ENCODE assay signal across 8 cellular contexts in genomic region chr2:171687287-171688128, GRCh38. TPM values are rescaled to one million over a fixed set of nuclear protein-coding genes. Genes with fewer than 3 reads are reported as not detected.
DNase-seq lines count a peak whose midpoint lies in the region; FAIRE-seq and TF ChIP-seq lines count a peak whose summit lies in the region.

Gene DYNC1I2, plus strand, starts transcription at chr2:171687469. Its CDS starts 2,687 bp downstream, at chr2:171690156.

- H3K27ac ChIP-seq in H9 (ENCODE audit: insufficient read length, low read depth, low read length) (no peak within 1 kb of the TSS), MM.1S (ENCODE audit: low read length) (peak within 1 kb of the TSS; percentile 12; the same call in 1 of the 2 replicates), SJCRH30 (peak within 1 kb of the TSS; percentile 91), stomach smooth muscle (ENCODE audit: low read length) (peak within 1 kb of the TSS; percentile 72)

- H3K4me3 ChIP-seq in MM.1S (ENCODE audit: low read length) (peak within 1 kb of the TSS; percentile 66), SJCRH30 (peak within 1 kb of the TSS; percentile 86), foreskin fibroblast (ENCODE audit: low read depth in 1 of 2, low read length in 2 of 2) (peak within 1 kb of the TSS; percentile 81 to 92), stomach smooth muscle (ENCODE audit: low read length in 2 of 2) (peak within 1 kb of the TSS; percentile 89 to 100)

- no peak within 1 kb of the TSS for H2BK12ac ChIP-seq in H9 (ENCODE audit: insufficient read length, low read depth, low read length)

- no peak within 1 kb of the TSS for H2AK5ac ChIP-seq in H9 (ENCODE audit: insufficient read length, low read length)

- no peaks in the 10 kb centered on the region for H3K27me3 Mint-ChIP-seq in H9 (ENCODE audit: low read depth)
- H3K27me3 Mint-ChIP-seq in neural crest cell (ENCODE audit: low read depth), result peaks cover 10% of the 10 kb centered on the region

- H4K5ac ChIP-seq in H9 (ENCODE audit: insufficient read length, low read depth, low read length), result no peak within 1 kb of the TSS

- no peak within 1 kb of the TSS for H4K8ac ChIP-seq in H9 (replicated peaks; ENCODE audit: insufficient read length, low read depth, low read length)

- no peaks in the 10 kb centered on the region for H3F3A ChIP-seq in MM.1S (ENCODE audit: insufficient read depth, low read length)

- H2AFZ ChIP-seq in H9 (ENCODE audit: low read length) (peak within 1 kb of the TSS; percentile 22), MM.1S (ENCODE audit: low read length) (peak within 1 kb of the TSS; percentile 85)

- peaks cover 5% of the 10 kb centered on the region; the same call in 1 of the 2 replicates for H3K79me2 ChIP-seq in H9 (ENCODE audit: insufficient read depth, low read length)
- peaks cover 36% of the 10 kb centered on the region for H3K79me2 ChIP-seq in MM.1S (ENCODE audit: low read length)

- no peaks in the 10 kb centered on the region for H3K79me1 ChIP-seq in H9 (ENCODE audit: insufficient read depth, low read depth, low read length, poor library complexity, severe bottlenecking)

- no peaks in the 10 kb centered on the region for H4K20me1 ChIP-seq in H9 (ENCODE audit: control insufficient read depth, insufficient read depth, insufficient read length)
- no peaks in the 10 kb centered on the region for H4K20me1 ChIP-seq in MM.1S (ENCODE audit: insufficient read depth, low read length)

- peak within 1 kb of the TSS; percentile 6 for H3K18ac ChIP-seq in H9 (ENCODE audit: insufficient read length, low read depth, low read length)

- no peak within 1 kb of the TSS; the same call in 1 of the 2 replicates for H3K14ac ChIP-seq in H9 (ENCODE audit: insufficient read depth, low read length)

- no peak within 1 kb of the TSS for H2BK5ac ChIP-seq in H9 (ENCODE audit: insufficient read length, low read length)

- TF ChIP-seq CTCF in H9 (conservative IDR thresholded peaks at IDR 0.05) (no peak), MM.1S (IDR thresholded peaks at IDR 0.05; ENCODE audit: low read length) (no peak), foreskin fibroblast (IDR thresholded peaks at IDR 0.05; ENCODE audit: low read depth, low read length) (no peak), neural crest cell (conservative IDR thresholded peaks at IDR 0.05) (no peak)

- H3K4me1 ChIP-seq in H9 (ENCODE audit: insufficient read depth, low read length), result no peaks in the 10 kb centered on the region
- H3K4me1 ChIP-seq in MM.1S (ENCODE audit: low read length), result peaks cover 8% of the 10 kb centered on the region
- H3K4me1 ChIP-seq in SJCRH30, result no peaks in the 10 kb centered on the region
- no peaks in the 10 kb centered on the region for H3K4me1 ChIP-seq in stomach smooth muscle (ENCODE audit: control insufficient read depth, insufficient read depth, low read length)

- H4K91ac ChIP-seq in H9 (ENCODE audit: insufficient read length, low read depth, low read length), result no peak within 1 kb of the TSS

- H3K4ac ChIP-seq in H9 (ENCODE audit: low read depth, low read length), result no peak within 1 kb of the TSS

- H3K4me3 Mint-ChIP-seq in H9 (peak within 1 kb of the TSS; percentile 92 to 96), neural crest cell (peak within 1 kb of the TSS; percentile 91)

- no peak within 1 kb of the TSS for H3T11ph ChIP-seq in H9 (ENCODE audit: low read length)

- H3K23me2 ChIP-seq in H9 (ENCODE audit: insufficient read length, low read depth, low read length, poor library complexity, severe bottlenecking), result no peaks in the 10 kb centered on the region

- H3K36me3 Mint-ChIP-seq in H9 (ENCODE audit: insufficient read depth in 1 of 3, low read depth in 3 of 3), result peaks cover 2 to 14% (median 13%) of the 10 kb centered on the region in 3 experiments; a peak in 5 of 7 replicates
- no peaks in the 10 kb centered on the region for H3K36me3 Mint-ChIP-seq in neural crest cell (ENCODE audit: low read depth)

- peak within 1 kb of the TSS; percentile 88 for H3K9ac ChIP-seq in H9 (ENCODE audit: extremely low read depth, insufficient read length, low read length)
- H3K9ac ChIP-seq in MM.1S (ENCODE audit: low read length), result peak within 1 kb of the TSS; percentile 46
- H3K9ac ChIP-seq in stomach smooth muscle (ENCODE audit: low read length in 2 of 2), result peak within 1 kb of the TSS; percentile 72 to 96

- H3K27ac Mint-ChIP-seq in H9 (peak within 1 kb of the TSS; percentile 85 to 98 (median 88); a peak in 5 of 7 replicates), neural crest cell (ENCODE audit: unreplicated experiment) (peak within 1 kb of the TSS; percentile 96)

- no peak within 1 kb of the TSS for H2BK20ac ChIP-seq in H9 (ENCODE audit: low read depth, low read length, poor library complexity, severe bottlenecking)

- WGBS in H9 (ENCODE audit: extremely low coverage, insufficient read length, low lambda C conversion rate), result no CpG with 5 or more reads among the region's 51 CpGs

- H3K9me3 ChIP-seq in H9 (ENCODE audit: control insufficient read depth, low read depth, low read length), result no peaks in the 10 kb centered on the region
- H3K9me3 ChIP-seq in MM.1S (replicated peaks; ENCODE audit: insufficient read depth, low read length), result no peaks in the 10 kb centered on the region
- no peaks in the 10 kb centered on the region for H3K9me3 ChIP-seq in SJCRH30 (replicated peaks)
- H3K9me3 ChIP-seq in stomach smooth muscle (ENCODE audit: control insufficient read depth in 2 of 2, low read length in 2 of 2), result no peaks in the 10 kb centered on the region

- H3K4me1 Mint-ChIP-seq in H9 (peaks cover 12 to 13% of the 10 kb centered on the region in 2 experiments), neural crest cell (peaks cover 23% of the 10 kb centered on the region)

- H3K27me3 ChIP-seq in H9 (ENCODE audit: insufficient read depth, low read length) (no peaks in the 10 kb centered on the region), MM.1S (replicated peaks; ENCODE audit: insufficient read depth, low read length) (no peaks in the 10 kb centered on the region), SJCRH30 (no peaks in the 10 kb centered on the region), stomach smooth muscle (ENCODE audit: control insufficient read depth in 1 of 2, insufficient read depth in 2 of 2, low read length in 2 of 2) (no peaks in the 10 kb centered on the region)

- no peaks in the 10 kb centered on the region for H3K9me2 ChIP-seq in MM.1S (replicated peaks; ENCODE audit: insufficient read depth, low read length)

- H3K4me2 ChIP-seq in H9 (ENCODE audit: insufficient read depth, insufficient read length, low read length) (peak within 1 kb of the TSS; percentile 87), MM.1S (ENCODE audit: low read depth, low read length) (peak within 1 kb of the TSS; percentile 70)

- H2BK15ac ChIP-seq in H9 (ENCODE audit: low read depth, low read length), result no peak within 1 kb of the TSS

- H2BK120ac ChIP-seq in H9 (ENCODE audit: low read depth, low read length, poor library complexity, severe bottlenecking), result no peak within 1 kb of the TSS

- H3K9me3 Mint-ChIP-seq in H9 (no peaks in the 10 kb centered on the region), neural crest cell (no peaks in the 10 kb centered on the region)

- no peaks in the 10 kb centered on the region for H3K36me3 ChIP-seq in MM.1S (replicated peaks; ENCODE audit: insufficient read depth, low read length)
- peaks cover 18% of the 10 kb centered on the region for H3K36me3 ChIP-seq in SJCRH30
- no peaks in the 10 kb centered on the region for H3K36me3 ChIP-seq in stomach smooth muscle (ENCODE audit: control insufficient read depth in 2 of 2, insufficient read depth in 2 of 2, low read length in 2 of 2)

- peak; percentile 98 for FAIRE-seq in G401.6 (lab: Jason Lieb, UNC)

- no peak within 1 kb of the TSS for H3K56ac ChIP-seq in H9 (ENCODE audit: insufficient read length, low read depth, low read length)

- DNase-seq in H9, result peak; percentile 94
- DNase-seq in MM.1S, result peak; percentile 91
- peak; percentile 93 to 96 for DNase-seq in SJCRH30
- peak; percentile 49 for DNase-seq in activated gamma-delta T cell treated with anti-CD3 and anti-CD28 coated beads, Interleukin-2, amount 50 U/mL, for 16 hours (ENCODE audit: low read depth)
- peak; percentile 94 to 97 for DNase-seq in foreskin fibroblast
- peak; percentile 75 for DNase-seq in neural crest cell (ENCODE audit: low read depth, low spot score)

- H3K23ac ChIP-seq in H9 (ENCODE audit: insufficient read length, low read depth, low read length), result no peak within 1 kb of the TSS

RNA-seq across cellular contexts. Expression of gene DYNC1I2, which starts in this region (rescaled TPM):
- total RNA-seq in H9 (2021) (73.4 and 75.4 TPM in 2 replicates), neural crest cell (109 and 122 TPM in 2 replicates)
- 92.6 and 107 TPM in 2 replicates for total RNA-seq in SJCRH30 (2014; rRNA removed; shearing (Covaris generic))
